Comparison of ENCODE assay signal across 9 cellular contexts in genomic region chr12:50110127-50110761, GRCh38. TPM values are rescaled to one million over a fixed set of nuclear protein-coding genes. Genes with fewer than 3 reads are reported as not detected.
A peak's percentile ranks its signal among the peaks of the same experiment; 100 is the strongest.
DNase-seq lines count a peak whose midpoint lies in the region; ATAC-seq and TF ChIP-seq lines count a peak whose summit lies in the region.
"Had no signal": no experiment of that assay in that cellular context is flagged by ENCODE, and none has a peak within 500 bp of the region (broad histone marks: within the 10 kb centered on the region; RNA-seq: fewer than 3 reads in every experiment).

No MANE protein-coding gene starts in this region.

- no peak for TF ChIP-seq CTCF in breast epithelium (IDR thresholded peaks at IDR 0.05)

- intact Hi-C loops in breast epithelium (cut with DNase I; ENCODE audit: low total_unique reads) = no loop called here

- H3K4me1 Mint-ChIP-seq in effector memory CD8-positive, alpha-beta T cell (ENCODE audit: low read depth in 2 of 2) = peaks cover 15 to 18% of the 10 kb centered on the region in 2 donors

- H3K4me1 ChIP-seq in breast epithelium (peaks cover 7 to 12% of the 10 kb centered on the region in 2 donors), muscle layer of colon (ENCODE audit: insufficient read depth, low read length) (peaks cover 21% of the 10 kb centered on the region)

- H3K27ac ChIP-seq in breast epithelium (peak overlapping the region; percentile 96 to 99), muscle layer of colon (ENCODE audit: low read depth, low read length) (peak overlapping the region; percentile 1)

- no peaks in the 10 kb centered on the region for H3K27me3 Mint-ChIP-seq in effector memory CD8-positive, alpha-beta T cell

- no peak for TF ChIP-seq POLR2A in breast epithelium (IDR thresholded peaks at IDR 0.05)

- no peak for ATAC-seq in effector memory CD8-positive, alpha-beta T cell (replicated peaks)

- peaks cover 25% of the 10 kb centered on the region for H3K36me3 Mint-ChIP-seq in effector memory CD8-positive, alpha-beta T cell (ENCODE audit: insufficient read depth)

- no peaks in the 10 kb centered on the region for H3K9me3 ChIP-seq in breast epithelium
- no peaks in the 10 kb centered on the region for H3K9me3 ChIP-seq in muscle layer of colon (ENCODE audit: low read length)

- H3K4me3 Mint-ChIP-seq in effector memory CD8-positive, alpha-beta T cell = peak overlapping the region in 1 of 2 donors; percentile 48

- no peaks in the 10 kb centered on the region for H3K9me3 Mint-ChIP-seq in effector memory CD8-positive, alpha-beta T cell

- H3K27me3 ChIP-seq in breast epithelium (no peaks in the 10 kb centered on the region), muscle layer of colon (ENCODE audit: control insufficient read depth in 1 of 2, insufficient read depth in 2 of 2, low read length in 2 of 2) (no peaks in the 10 kb centered on the region)

- no peak overlapping the region for H3K27ac Mint-ChIP-seq in effector memory CD8-positive, alpha-beta T cell

- H3K36me3 ChIP-seq in breast epithelium (no peaks in the 10 kb centered on the region), muscle layer of colon (ENCODE audit: insufficient read depth, low read length) (no peaks in the 10 kb centered on the region)

- peak overlapping the region in 2 of 3 donors; percentile 11 to 61 for H3K4me3 ChIP-seq in breast epithelium
- no peak overlapping the region for H3K4me3 ChIP-seq in muscle layer of colon (ENCODE audit: low read depth in 1 of 2, low read length in 2 of 2)

- DNase-seq in ELF-1 (ENCODE audit: low read depth, low spot score) (peak; percentile 29), LHCN-M2 (ENCODE audit: low read depth) (peak; percentile 48), breast epithelium (ENCODE audit: low spot score in 2 of 2) (peak; percentile 47 to 50), NCI-H2081 treated with DMSO at 0.1 percent for 48 hours (lab: John Stamatoyannopoulos, UW) (no peak), SIG-M5 treated with dmso at 0.1 percent for 504 hours (lab: John Stamatoyannopoulos, UW; ENCODE audit: unreplicated experiment) (no peak), ecto neural progenitor cell (ENCODE audit: low spot score) (no peak)
- DNase-seq in effector memory CD8-positive, alpha-beta T cell = no peak

- no peak overlapping the region for H3K9ac ChIP-seq in muscle layer of colon (ENCODE audit: low read length)

RNA-seq across cellular contexts. Expression of gene COX14, which starts 1.8 kb away (rescaled TPM):
- total RNA-seq in LHCN-M2 (2014; rRNA removed) = 41.7 and 44.0 TPM in 2 replicates
- polyA plus RNA-seq in LHCN-M2 (2012) = 97.3 TPM
- 100 to 1,000 TPM in 1 of 3 donors, 10 to 100 TPM in 2; 66.7 to 139 (median 95.4) TPM for total RNA-seq in breast epithelium

RNA-seq across cellular contexts. Expression of gene GPD1, which starts 6.4 kb away (rescaled TPM):
- 0.17 TPM in 1 of 2 replicates, not detected in the other for total RNA-seq in LHCN-M2 (2014; rRNA removed)
- polyA plus RNA-seq in LHCN-M2 (2012) = 0.21 TPM
- 1,000 to 10,000 TPM in 1 of 3 donors, 100 to 1,000 TPM in 2; 235 to 4,731 (median 280) TPM for total RNA-seq in breast epithelium
- total RNA-seq: RPMI7951 had no signal

RNA-seq across cellular contexts. Expression of gene SMARCD1, which starts 25.1 kb away (rescaled TPM):
- total RNA-seq in LHCN-M2 (2014; rRNA removed) (49.2 and 66.8 TPM in 2 replicates), breast epithelium (10 to 100 TPM; 50.6 to 56.7 (median 51.5) TPM)
- polyA plus RNA-seq in LHCN-M2 (2012) = 27.1 TPM

RNA-seq across cellular contexts. Expression of gene ASIC1, which starts 52.8 kb away (rescaled TPM):
- total RNA-seq in LHCN-M2 (2014; rRNA removed) = 1.2 and 4.3 TPM in 2 replicates
- polyA plus RNA-seq in LHCN-M2 (2012) = 2.9 TPM
- total RNA-seq in breast epithelium = under 1 TPM; 0.80 to 0.98 (median 0.88) TPM

RNA-seq across cellular contexts. Expression of gene CERS5, which starts 56.9 kb away (rescaled TPM):
- total RNA-seq in LHCN-M2 (2014; rRNA removed) (30.7 and 30.8 TPM in 2 replicates), breast epithelium (10 to 100 TPM; 25.0 to 40.1 (median 32.4) TPM)
- 48.6 TPM for polyA plus RNA-seq in LHCN-M2 (2012)

Comparison
In these comparisons a context has a peak if more than half of its experiments do, and no peak if none do; other contexts are left out.
1. DNase-seq: peak in ELF-1 (single experiment), LHCN-M2 (single experiment) and breast epithelium (2 of 2); none in NCI-H2081 treated with DMSO at 0.1 percent for 48 hours (single experiment), SIG-M5 treated with dmso at 0.1 percent for 504 hours (single experiment), ecto neural progenitor cell (single experiment) and effector memory CD8-positive, alpha-beta T cell (0 of 3).
2. H3K4me3 ChIP-seq: peak in breast epithelium (2 of 3); none in muscle layer of colon (0 of 2).
3. RNA of gene GPD1, which starts 6.4 kb away (total RNA-seq): 235 to 4,731 TPM in breast epithelium; 0.17 TPM in LHCN-M2; every median in the first group is over 100 times any median in the second.